Comparison of ENCODE assay signal across 8 cellular contexts in the genomic region with DNA sequence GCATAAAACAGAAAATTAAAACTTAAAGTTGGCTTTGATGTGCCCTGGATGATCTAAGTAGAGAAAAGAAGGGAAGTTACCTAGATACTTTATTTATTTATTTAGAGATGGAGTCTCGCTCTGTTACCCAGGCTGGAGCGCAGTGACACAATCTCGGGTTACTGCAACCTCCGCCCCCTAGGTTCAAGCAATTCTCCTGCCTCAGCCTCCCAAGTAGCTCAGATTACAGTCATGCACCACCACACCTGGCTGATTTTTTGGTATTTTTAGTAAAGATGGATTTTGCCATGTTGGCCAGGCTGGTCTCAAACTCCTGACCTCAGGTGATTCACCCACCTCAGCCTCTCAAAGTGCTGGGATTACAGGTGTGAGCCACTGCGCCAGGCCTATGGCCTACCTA.
DNase-seq lines count a peak whose midpoint lies in the region; FAIRE-seq and TF ChIP-seq lines count a peak whose summit lies in the region.
"Not testable (repeated sequence)": the region's sequence is repeated elsewhere in the genome, so short reads cannot be mapped to it uniquely, and the experiment has no call there.

No MANE protein-coding gene starts in this region.

- H3K4me1 Mint-ChIP-seq in astrocyte (ENCODE audit: low read depth, unreplicated experiment), result peaks cover 33% of the 10 kb centered on the region
- peaks cover 67% of the 10 kb centered on the region for H3K4me1 Mint-ChIP-seq in nephron progenitor cell

- H3K18ac ChIP-seq in mesenchymal stem cell (ENCODE audit: low read depth in 1 of 2, low read length in 2 of 2), result not testable (repeated sequence)

- not testable (repeated sequence) for H3K9me3 Mint-ChIP-seq in astrocyte (ENCODE audit: unreplicated experiment); nephron progenitor cell

- not testable (repeated sequence) for TF ChIP-seq RAD21 in Ishikawa (IDR thresholded peaks at IDR 0.05; ENCODE audit: low read depth)

- H3K4me3 ChIP-seq in BLaER1; astrocyte (ENCODE audit: insufficient read depth, low read depth, low read length); mesenchymal stem cell (ENCODE audit: insufficient read depth in 1 of 2, low read depth in 1 of 2, low read length in 2 of 2): not testable (repeated sequence)

- not testable (repeated sequence) for H3K23ac ChIP-seq in mesenchymal stem cell (ENCODE audit: low read length in 2 of 2)

- H3K14ac ChIP-seq in mesenchymal stem cell (ENCODE audit: low read length in 2 of 2), result not testable (repeated sequence)

- H3K27me3 Mint-ChIP-seq in astrocyte (ENCODE audit: low read depth, unreplicated experiment); nephron progenitor cell (ENCODE audit: low read depth, poor library complexity): not testable (repeated sequence)

- not testable (repeated sequence) for H3K4me3 Mint-ChIP-seq in astrocyte (ENCODE audit: unreplicated experiment); nephron progenitor cell

- in situ Hi-C loops in Caki2 (cut with HindIII; ENCODE audit: low pct_unique_long_range_greater_than_20kb, low sequenced_read_pairs), result not testable (repeated sequence)

- peak overlapping the region; percentile 55 for H3K4me2 ChIP-seq in BLaER1
- H3K4me2 ChIP-seq in astrocyte (ENCODE audit: low read length); mesenchymal stem cell (ENCODE audit: low read length, poor library complexity, severe bottlenecking): not testable (repeated sequence)

- not testable (repeated sequence) for H3K79me2 ChIP-seq in astrocyte (ENCODE audit: insufficient read depth, low read length)

- not testable (repeated sequence) for FAIRE-seq in astrocyte (lab: Jason Lieb, UNC)

- not testable (repeated sequence) for H2BK5ac ChIP-seq in mesenchymal stem cell (ENCODE audit: low read depth, low read length, poor library complexity, severe bottlenecking)

- H2AK5ac ChIP-seq in mesenchymal stem cell (ENCODE audit: low read length, severe bottlenecking), result not testable (repeated sequence)

- H3K4ac ChIP-seq in mesenchymal stem cell (ENCODE audit: low read depth in 1 of 2, low read length in 2 of 2), result not testable (repeated sequence)

- DNase-seq in Caki2 (ENCODE audit: low read depth) (peak; percentile 65), glomerular visceral epithelial cell (ENCODE audit: extremely low spot score) (peak; percentile 21), kidney tubule cell (ENCODE audit: low spot score) (peak; percentile 85)
- DNase-seq in astrocyte (ENCODE audit: low read depth); mesenchymal stem cell; nephron progenitor cell: not testable (repeated sequence)

- H3K27ac Mint-ChIP-seq in astrocyte (ENCODE audit: unreplicated experiment) (peak overlapping the region; percentile 84), nephron progenitor cell (peak overlapping the region; percentile 64)

- not testable (repeated sequence) for H3K27ac ChIP-seq in BLaER1; astrocyte (ENCODE audit: low read depth, low read length)
- peak overlapping the region; percentile 29 for H3K27ac ChIP-seq in mesenchymal stem cell (ENCODE audit: low read length, poor library complexity, severe bottlenecking)

- H2BK12ac ChIP-seq in mesenchymal stem cell (ENCODE audit: low read length in 2 of 2), result not testable (repeated sequence)

- not testable (repeated sequence) for H3K9ac ChIP-seq in BLaER1; astrocyte (ENCODE audit: low read length); mesenchymal stem cell (ENCODE audit: low read length)

- not testable (repeated sequence) for TF ChIP-seq CTCF in astrocyte (IDR thresholded peaks at IDR 0.05; ENCODE audit: insufficient read depth, low read depth, low read length); nephron progenitor cell (IDR thresholded peaks at IDR 0.05)

- peaks cover 28% of the 10 kb centered on the region for H3K79me1 ChIP-seq in mesenchymal stem cell (replicated peaks; ENCODE audit: low read length, poor library complexity, severe bottlenecking)

- not testable (repeated sequence) for H4K20me1 ChIP-seq in BLaER1; astrocyte (ENCODE audit: insufficient read depth, low read length)

- not testable (repeated sequence) for H4K8ac ChIP-seq in mesenchymal stem cell (ENCODE audit: low read length)

- not testable (repeated sequence) for H3K9me3 ChIP-seq in BLaER1; astrocyte (ENCODE audit: insufficient read depth, low read depth, low read length); mesenchymal stem cell (ENCODE audit: control insufficient read depth, low read length)

- not testable (repeated sequence) for H3K36me3 Mint-ChIP-seq in astrocyte (ENCODE audit: low read depth, unreplicated experiment); nephron progenitor cell (ENCODE audit: low read depth)

- H4K91ac ChIP-seq in mesenchymal stem cell (ENCODE audit: low read length), result not testable (repeated sequence)

- not testable (repeated sequence) for H2BK120ac ChIP-seq in mesenchymal stem cell (ENCODE audit: low read depth, low read length)

- peak; percentile 46; the same call in 1 of the 2 replicates for TF ChIP-seq EP300 in Ishikawa (IDR thresholded peaks at IDR 0.05; ENCODE audit: borderline replicate concordance)

- WGBS in mesenchymal stem cell, result no CpG with 5 or more reads among the region's 5 CpGs

- H3K36me3 ChIP-seq in BLaER1; astrocyte (ENCODE audit: insufficient read depth, low read length); mesenchymal stem cell (ENCODE audit: control insufficient read depth in 1 of 2, insufficient read depth in 2 of 2, low read depth in 1 of 2, low read length in 2 of 2): not testable (repeated sequence)

- H3K4me1 ChIP-seq in BLaER1 (peaks cover 59% of the 10 kb centered on the region), mesenchymal stem cell (ENCODE audit: control insufficient read depth, insufficient read depth, low read depth, low read length) (peaks cover 24% of the 10 kb centered on the region)
- H3K4me1 ChIP-seq in astrocyte (ENCODE audit: insufficient read depth, low read length), result not testable (repeated sequence)

- not testable (repeated sequence) for H2BK15ac ChIP-seq in mesenchymal stem cell (ENCODE audit: low read depth, poor library complexity, severe bottlenecking)

- not testable (repeated sequence) for H2AFZ ChIP-seq in astrocyte (ENCODE audit: low read depth, low read length); mesenchymal stem cell (ENCODE audit: low read depth, low read length)

- H3K27me3 ChIP-seq in BLaER1; astrocyte (ENCODE audit: insufficient read depth, low read length); mesenchymal stem cell (ENCODE audit: control insufficient read depth in 1 of 2, insufficient read depth in 1 of 2, low read length in 2 of 2): not testable (repeated sequence)

TF ChIP-seq in Ishikawa, 13 proteins besides CTCF, POLR2A, EP300 and RAD21:
- TF ChIP-seq TEAD4 (IDR thresholded peaks at IDR 0.05), result peak; percentile 39; the same call in 1 of the 2 replicates
- 0 out of 2 replicates have a peak, but pooled peaks have one; percentile 26 for TF ChIP-seq TCF12 (IDR thresholded peaks at IDR 0.05; ENCODE audit: low read depth)
